In the genomic region with DNA sequence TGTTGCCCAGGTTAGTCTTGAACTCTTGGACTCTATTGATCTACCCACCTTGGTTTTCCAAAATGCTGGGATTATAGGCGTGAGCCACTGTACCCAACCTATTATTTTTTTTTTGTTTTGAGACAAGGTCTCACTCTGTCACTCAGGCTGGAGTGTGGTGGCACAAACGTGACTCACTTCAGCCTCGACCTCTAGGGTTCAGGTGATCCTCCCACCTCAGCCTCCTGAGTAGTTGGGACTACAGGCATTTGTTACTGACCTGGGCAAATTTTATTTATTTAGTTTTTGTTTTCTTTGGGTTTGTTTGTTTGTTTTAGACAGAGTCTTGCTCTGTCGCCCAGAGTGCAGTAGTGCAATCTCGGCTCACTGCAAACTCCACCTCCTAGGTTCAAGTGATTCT, we compare ENCODE assay signal across 31 cellular contexts. TPM values are rescaled to one million over a fixed set of nuclear protein-coding genes. Genes with fewer than 3 reads are reported as not detected.
"Had no signal": no experiment of that assay in that cellular context is flagged by ENCODE, and none has a peak within 500 bp of the region (broad histone marks: within the 10 kb centered on the region; RNA-seq: fewer than 3 reads in every experiment).

No MANE protein-coding gene starts in this region.

- H3K36me3 ChIP-seq: ovary, suprapubic skin, transverse colon, uterus had no signal

- H3K4me3 ChIP-seq: ovary, psoas muscle, skin epidermis, smooth muscle cell, spleen, suprapubic skin, testis, tibial artery, transverse colon, upper lobe of right lung, uterus had no signal

- H3K4me3 Mint-ChIP-seq: natural killer cell treated with Interleukin-12 subunit alpha and Interleukin-12 subunit beta and Interleukin-15 and Interleukin-18, amount 100 ng/mL, for 72 hours; nephron progenitor cell; neural crest cell; stimulated activated memory B cell treated with anti-CD40 and anti-IgM and Interleukin-4, amounts not matched to agents 10 μg/mL and 1 μg/mL and 100 μg/mL, for 72 hours; stimulated activated naive CD8-positive, alpha-beta T cell treated with anti-CD3 and anti-CD28 coated beads, Interleukin-15, amount 100 ng/mL, for 72 hours; type B pancreatic cell had no signal

- H3K27ac ChIP-seq: ovary, parathyroid adenoma, psoas muscle, skin epidermis, spleen, suprapubic skin, testis, tibial artery, transverse colon, upper lobe of right lung, uterus had no signal

- H3K9me3 Mint-ChIP-seq: naive thymus-derived CD8-positive, alpha-beta T cell; natural killer cell treated with Interleukin-12 subunit alpha and Interleukin-12 subunit beta and Interleukin-15 and Interleukin-18, amount 100 ng/mL, for 72 hours; nephron progenitor cell; neural crest cell; stimulated activated memory B cell treated with anti-CD40 and anti-IgM and Interleukin-4, amounts not matched to agents 10 μg/mL and 1 μg/mL and 100 μg/mL, for 72 hours; stimulated activated naive CD8-positive, alpha-beta T cell treated with anti-CD3 and anti-CD28 coated beads, Interleukin-15, amount 100 ng/mL, for 72 hours; type B pancreatic cell had no signal

- H3K27ac Mint-ChIP-seq: naive thymus-derived CD8-positive, alpha-beta T cell; natural killer cell treated with Interleukin-12 subunit alpha and Interleukin-12 subunit beta and Interleukin-15 and Interleukin-18, amount 100 ng/mL, for 72 hours; nephron progenitor cell; progenitor cell of endocrine pancreas; stimulated activated memory B cell treated with anti-CD40 and anti-IgM and Interleukin-4, amounts not matched to agents 10 μg/mL and 1 μg/mL and 100 μg/mL, for 72 hours; stimulated activated naive CD8-positive, alpha-beta T cell treated with anti-CD3 and anti-CD28 coated beads, Interleukin-15, amount 100 ng/mL, for 72 hours; type B pancreatic cell had no signal

- DNase-seq: naive thymus-derived CD8-positive, alpha-beta T cell; nephron progenitor cell; occipital lobe; ovary; psoas muscle; right cardiac atrium; spleen; stimulated activated CD4-positive, alpha-beta T cell treated with anti-CD3 and anti-CD28 coated beads, Interleukin-12 subunit alpha, Interleukin-12 subunit beta, amount 100 ng/mL, for 4 hours; stimulated activated CD4-positive, alpha-beta T cell treated with anti-CD3 and anti-CD28 coated beads, Interleukin-1b, Interleukin-23, amount 100 ng/mL, for 48 hours; stimulated activated CD4-positive, alpha-beta T cell treated with anti-CD3 and anti-CD28 coated beads, Interleukin-4, amount 100 ng/mL, for 1 hour; stimulated activated CD4-positive, alpha-beta T cell treated with anti-CD3 and anti-CD28 coated beads, Interleukin-4, amount 100 ng/mL, for 4 hours; stimulated activated CD8-positive, alpha-beta memory T cell treated with anti-CD3 and anti-CD28 coated beads, Interleukin-4, amount 100 ng/mL, for 48 hours; stimulated activated naive CD4-positive, alpha-beta T cell; stimulated activated naive CD8-positive, alpha-beta T cell treated with anti-CD3 and anti-CD28 coated beads, Interleukin-15, amount 100 ng/mL, for 72 hours; stimulated activated naive CD8-positive, alpha-beta T cell treated with anti-CD3 and anti-CD28 coated beads, Interleukin-15, Interleukin-2, amounts not matched to agents 100 U/mL and 50 U/mL, for 24 hours; substantia nigra; testis; tibial artery; transverse colon; upper lobe of right lung; uterus had no signal

- ATAC-seq: naive thymus-derived CD8-positive, alpha-beta T cell; natural killer cell treated with Interleukin-12 subunit alpha and Interleukin-12 subunit beta and Interleukin-15 and Interleukin-18, amount 100 ng/mL, for 72 hours; psoas muscle; right cardiac atrium; sciatic nerve; stimulated activated memory B cell treated with anti-CD40 and anti-IgM and Interleukin-4, amounts not matched to agents 10 μg/mL and 1 μg/mL and 100 μg/mL, for 72 hours; stimulated activated naive CD8-positive, alpha-beta T cell treated with anti-CD3 and anti-CD28 coated beads, Interleukin-15, amount 100 ng/mL, for 72 hours; stimulated activated naive CD8-positive, alpha-beta T cell treated with anti-CD3 and anti-CD28 coated beads, Interleukin-15, Interleukin-2, amounts not matched to agents 100 U/mL and 50 U/mL, for 24 hours; upper lobe of right lung had no signal

- H3K27me3 Mint-ChIP-seq: naive thymus-derived CD8-positive, alpha-beta T cell; natural killer cell treated with Interleukin-12 subunit alpha and Interleukin-12 subunit beta and Interleukin-15 and Interleukin-18, amount 100 ng/mL, for 72 hours; progenitor cell of endocrine pancreas; stimulated activated memory B cell treated with anti-CD40 and anti-IgM and Interleukin-4, amounts not matched to agents 10 μg/mL and 1 μg/mL and 100 μg/mL, for 72 hours; stimulated activated naive CD8-positive, alpha-beta T cell treated with anti-CD3 and anti-CD28 coated beads, Interleukin-15, amount 100 ng/mL, for 72 hours; type B pancreatic cell had no signal

- H3K4me1 ChIP-seq: uterus had no signal

- H3K79me2 ChIP-seq: parathyroid adenoma had no signal

- H2AFZ ChIP-seq: parathyroid adenoma had no signal

- H3K9ac ChIP-seq: parathyroid adenoma had no signal

- H3K9me3 ChIP-seq: ovary, psoas muscle, spleen, suprapubic skin, testis, tibial artery, transverse colon, upper lobe of right lung, uterus had no signal

- H3K27me3 ChIP-seq: ovary, spleen, suprapubic skin, testis, tibial artery, transverse colon, upper lobe of right lung, uterus had no signal

- H3K36me3 Mint-ChIP-seq: natural killer cell treated with Interleukin-12 subunit alpha and Interleukin-12 subunit beta and Interleukin-15 and Interleukin-18, amount 100 ng/mL, for 72 hours; stimulated activated memory B cell treated with anti-CD40 and anti-IgM and Interleukin-4, amounts not matched to agents 10 μg/mL and 1 μg/mL and 100 μg/mL, for 72 hours had no signal

- H3K4me2 ChIP-seq: smooth muscle cell had no signal

RNA-seq across cellular contexts. Expression of gene SHBG, which starts 6.3 kb away (rescaled TPM):
- total RNA-seq: naive thymus-derived CD8-positive, alpha-beta T cell; natural killer cell treated with Interleukin-12 subunit alpha and Interleukin-12 subunit beta and Interleukin-15 and Interleukin-18, amount 100 ng/mL, for 72 hours; occipital lobe; smooth muscle cell; suprapubic skin had no signal
- polyA plus RNA-seq: naive thymus-derived CD8-positive, alpha-beta T cell had no signal

RNA-seq across cellular contexts. Expression of gene SOX15, which starts 33.8 kb away (rescaled TPM):
- polyA plus RNA-seq: naive thymus-derived CD8-positive, alpha-beta T cell had no signal
